In genomic region chr3:175404026-175404425, GRCh38 we compare ENCODE assay signal across 14 cellular contexts.
A peak's percentile ranks its signal among the peaks of the same experiment; 100 is the strongest.
DNase-seq lines count a peak whose midpoint lies in the region; ATAC-seq and TF ChIP-seq lines count a peak whose summit lies in the region.
"Had no signal": no experiment of that assay in that cellular context is flagged by ENCODE, and none has a peak within 500 bp of the region (broad histone marks: within the 10 kb centered on the region; RNA-seq: fewer than 3 reads in every experiment).

No MANE protein-coding gene starts in this region.

- no peak overlapping the region for H2AFZ ChIP-seq in mesenchymal stem cell (ENCODE audit: low read depth, low read length)

- no peak for TF ChIP-seq CTCF in AG10803 (conservative IDR thresholded peaks at IDR 0.05; ENCODE audit: low read length)
- no peak for TF ChIP-seq CTCF in fibroblast of pulmonary artery (IDR thresholded peaks at IDR 0.05; ENCODE audit: low read length, missing control alignments)
- TF ChIP-seq CTCF in sigmoid colon (IDR thresholded peaks at IDR 0.05), result no peak

- H3K4me3 ChIP-seq in AG10803 (ENCODE audit: low read length) (no peak overlapping the region), fibroblast of pulmonary artery (replicated peaks; ENCODE audit: low read depth, low read length) (no peak overlapping the region), mesenchymal stem cell (ENCODE audit: insufficient read depth in 1 of 2, low read depth in 1 of 2, low read length in 2 of 2) (no peak overlapping the region), sigmoid colon (no peak overlapping the region)
- H3K4me3 ChIP-seq: A549 had no signal

- no peaks in the 10 kb centered on the region for H3K79me1 ChIP-seq in mesenchymal stem cell (replicated peaks; ENCODE audit: low read length, poor library complexity, severe bottlenecking)

- H2BK5ac ChIP-seq in mesenchymal stem cell (ENCODE audit: low read depth, low read length, poor library complexity, severe bottlenecking), result no peak overlapping the region

- no peak overlapping the region for H2BK120ac ChIP-seq in mesenchymal stem cell (ENCODE audit: low read depth, low read length)

- TF ChIP-seq EP300 in sigmoid colon (IDR thresholded peaks at IDR 0.05), result no peak

- no peak for ATAC-seq in GM21723 (IDR thresholded peaks at IDR 0.05; ENCODE audit: unreplicated experiment)
- ATAC-seq: A549, HCT116 had no signal

- intact Hi-C loops in sigmoid colon (cut with DNase I), result no loop called here

- no peak overlapping the region for H2BK15ac ChIP-seq in mesenchymal stem cell (ENCODE audit: low read depth, poor library complexity, severe bottlenecking)

- no peaks in the 10 kb centered on the region for H3K36me3 ChIP-seq in mesenchymal stem cell (ENCODE audit: control insufficient read depth in 1 of 2, insufficient read depth in 2 of 2, low read depth in 1 of 2, low read length in 2 of 2)
- no peaks in the 10 kb centered on the region for H3K36me3 ChIP-seq in sigmoid colon

- no peak overlapping the region for H3K14ac ChIP-seq in mesenchymal stem cell (ENCODE audit: low read length in 2 of 2)

- DNase-seq in AG10803 (ENCODE audit: low read depth), result peak; percentile 38
- peak; percentile 10 for DNase-seq in NCI-H226
- peak; percentile 59 for DNase-seq in fibroblast of pulmonary artery (ENCODE audit: low read depth)
- DNase-seq in mesenchymal stem cell, result peak; percentile 13
- no peak for DNase-seq in Kasumi-1 (lab: John Stamatoyannopoulos, UW)
- no peak for DNase-seq in sigmoid colon
- no peak for DNase-seq in NCI-H1105 treated with DMSO at 0.1 percent for 48 hours (lab: John Stamatoyannopoulos, UW)
- DNase-seq: DMS53, NCI-H1436 treated with DMSO at 0.1 percent for 48 hours, NCI-H2081 treated with DMSO at 0.1 percent for 48 hours, NCI-H526 had no signal

- no peak overlapping the region for H4K8ac ChIP-seq in mesenchymal stem cell (ENCODE audit: low read length)

- H3K23ac ChIP-seq in mesenchymal stem cell (ENCODE audit: low read length in 2 of 2), result no peak overlapping the region

- no peak overlapping the region for H3K9ac ChIP-seq in mesenchymal stem cell (ENCODE audit: low read length)

- H3K9me3 ChIP-seq in mesenchymal stem cell (ENCODE audit: control insufficient read depth, low read length) (no peaks in the 10 kb centered on the region), sigmoid colon (no peaks in the 10 kb centered on the region)
- H3K9me3 ChIP-seq: A549 had no signal

- no peak overlapping the region for H4K91ac ChIP-seq in mesenchymal stem cell (ENCODE audit: low read length)

- H3K27me3 ChIP-seq in mesenchymal stem cell (ENCODE audit: control insufficient read depth in 1 of 2, insufficient read depth in 1 of 2, low read length in 2 of 2) (no peaks in the 10 kb centered on the region), sigmoid colon (no peaks in the 10 kb centered on the region)

- H3K4me1 ChIP-seq in mesenchymal stem cell (ENCODE audit: control insufficient read depth, insufficient read depth, low read depth, low read length) (no peaks in the 10 kb centered on the region), sigmoid colon (peaks cover 0 to 8% (median 6%) of the 10 kb centered on the region in 4 donors)
- H3K4me1 ChIP-seq: A549 had no signal

- no peak overlapping the region for H3K4me2 ChIP-seq in mesenchymal stem cell (ENCODE audit: low read length, poor library complexity, severe bottlenecking)
- H3K4me2 ChIP-seq: A549 had no signal

- WGBS in mesenchymal stem cell, result 100% methylated on average over 1 of the region's 1 CpG
- WGBS in sigmoid colon, 2 donors, result 88 to 97% methylated on average over 1 of the region's 1 CpG

- TF ChIP-seq POLR2A in sigmoid colon (IDR thresholded peaks at IDR 0.05), result no peak

- H3K27ac ChIP-seq in mesenchymal stem cell (ENCODE audit: low read length, poor library complexity, severe bottlenecking) (no peak overlapping the region), sigmoid colon (no peak overlapping the region)
- H3K27ac ChIP-seq: A549 had no signal

- no peak overlapping the region for H2AK5ac ChIP-seq in mesenchymal stem cell (ENCODE audit: low read length, severe bottlenecking)

- H3K4ac ChIP-seq in mesenchymal stem cell (ENCODE audit: low read depth in 1 of 2, low read length in 2 of 2), result no peak overlapping the region

- no peak overlapping the region for H2BK12ac ChIP-seq in mesenchymal stem cell (ENCODE audit: low read length in 2 of 2)

- no peak overlapping the region for H3K18ac ChIP-seq in mesenchymal stem cell (ENCODE audit: low read depth in 1 of 2, low read length in 2 of 2)

Comparison
In these comparisons a context has a peak if more than half of its experiments do, and no peak if none do; other contexts are left out.
1. DNase-seq: peak in AG10803 (single experiment), NCI-H226 (single experiment), fibroblast of pulmonary artery (single experiment) and mesenchymal stem cell (single experiment); none in Kasumi-1 (0 of 2), sigmoid colon (single experiment) and NCI-H1105 treated with DMSO at 0.1 percent for 48 hours (single experiment).